In the genomic region with DNA sequence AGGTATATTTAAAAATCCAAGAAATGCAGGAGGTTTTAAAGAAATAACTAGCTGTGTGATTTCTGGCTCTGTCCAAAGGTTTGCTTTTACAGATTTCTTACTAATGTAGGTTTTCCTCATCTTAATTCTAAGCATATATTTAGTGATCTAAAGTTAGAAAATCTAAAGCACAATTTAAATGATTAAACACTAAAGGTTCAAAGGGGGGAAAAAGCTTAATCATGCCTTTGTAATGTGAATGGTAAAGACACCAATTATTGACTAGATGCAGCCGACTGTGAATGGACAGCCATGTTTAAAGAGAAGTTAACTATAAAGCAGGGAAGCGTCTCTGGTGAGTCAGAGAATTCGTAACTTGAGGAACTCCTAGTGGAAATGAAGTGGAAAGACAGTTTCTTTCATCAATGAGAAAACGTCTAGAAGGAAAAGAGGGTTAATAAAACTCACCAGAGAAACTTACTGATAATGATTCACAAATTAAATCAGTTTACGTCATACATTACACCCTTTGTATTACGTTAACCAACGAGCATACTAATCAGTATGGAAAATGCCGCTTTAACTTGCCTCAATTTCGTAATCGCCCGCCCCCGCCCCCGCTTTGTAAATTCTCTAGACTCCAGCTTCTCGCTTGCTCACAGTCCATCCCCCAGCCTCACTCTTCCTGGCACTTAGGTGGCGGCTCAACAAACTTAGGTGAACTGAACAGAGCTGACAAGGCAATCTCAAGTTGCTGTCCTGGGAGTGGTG, we compare ENCODE assay signal across 8 cellular contexts. TPM values are rescaled to one million over a fixed set of nuclear protein-coding genes. Genes with fewer than 3 reads are reported as not detected.
DNase-seq lines count a peak whose midpoint lies in the region; ATAC-seq and TF ChIP-seq lines count a peak whose summit lies in the region.

No MANE protein-coding gene starts in this region.

- DNase-seq in AG08396 (ENCODE audit: low spot score) (peak; percentile 47), GM20000 (ENCODE audit: low spot score) (peak; percentile 25), NCI-H524 (lab: John Stamatoyannopoulos, UW) (peak; percentile 55 to 71), epidermal melanocyte (ENCODE audit: insufficient read length, low spot score) (peak; percentile 53), middle frontal gyrus (ENCODE audit: extremely low spot score, low spot score) (peak; percentile 40)
- peak; percentile 14 for DNase-seq in activated CD4-positive, alpha-beta T cell treated with anti-CD3 and anti-CD28 coated beads, Interleukin-2, amount 10 ng/mL, durations not matched to agents 7 days and 5 days

- no peaks in the 10 kb centered on the region for H3K36me3 ChIP-seq in stomach smooth muscle (ENCODE audit: control insufficient read depth in 2 of 2, insufficient read depth in 2 of 2, low read length in 2 of 2)

- peak overlapping the region; percentile 99 for H3K27ac Mint-ChIP-seq in activated CD4-positive, alpha-beta T cell treated with anti-CD3 and anti-CD28 coated beads, Interleukin-2, amount 10 ng/mL, durations not matched to agents 7 days and 5 days

- peaks cover 30% of the 10 kb centered on the region for H3K4me1 Mint-ChIP-seq in activated CD4-positive, alpha-beta T cell treated with anti-CD3 and anti-CD28 coated beads, Interleukin-2, amount 10 ng/mL, durations not matched to agents 7 days and 5 days

- no peak for ATAC-seq in HG02623 (IDR thresholded peaks at IDR 0.05; ENCODE audit: unreplicated experiment)

- peak overlapping the region; percentile 83 to 92 for H3K9ac ChIP-seq in stomach smooth muscle (ENCODE audit: low read length in 2 of 2)

- H3K4me1 ChIP-seq in stomach smooth muscle (ENCODE audit: control insufficient read depth, insufficient read depth, low read length): peaks cover 3% of the 10 kb centered on the region

- peak overlapping the region; percentile 88 to 89 for H3K4me3 ChIP-seq in stomach smooth muscle (ENCODE audit: low read length in 2 of 2)

- no peaks in the 10 kb centered on the region for H3K9me3 ChIP-seq in stomach smooth muscle (ENCODE audit: control insufficient read depth in 2 of 2, low read length in 2 of 2)

- peak overlapping the region; percentile 95 for H3K4me3 Mint-ChIP-seq in activated CD4-positive, alpha-beta T cell treated with anti-CD3 and anti-CD28 coated beads, Interleukin-2, amount 10 ng/mL, durations not matched to agents 7 days and 5 days

- POLR2A ChIA-PET in activated CD4-positive, alpha-beta T cell treated with anti-CD3 and anti-CD28 coated beads, Interleukin-2, amount 10 ng/mL, durations not matched to agents 7 days and 5 days (lab: Charles Lee): interaction anchor here (0.6 to 2.1 kb wide), 2 partner anchors 576 to 1056 kb away, joined by 3 to 10 read pairs; a partner anchor contains a TSS

- no peak for TF ChIP-seq CTCF in GM20000 (IDR thresholded peaks at IDR 0.05; ENCODE audit: extremely low read depth, missing control alignments)

- CTCF ChIA-PET in activated CD4-positive, alpha-beta T cell treated with anti-CD3 and anti-CD28 coated beads, Interleukin-2, amount 10 ng/mL, durations not matched to agents 7 days and 5 days (lab: Charles Lee): interaction anchor here (0.6 to 1.3 kb wide), 9 partner anchors 10 to 700 kb away, joined by 3 to 5 read pairs (median 3); no protein-coding TSS in a partner anchor

- H3K36me3 Mint-ChIP-seq in activated CD4-positive, alpha-beta T cell treated with anti-CD3 and anti-CD28 coated beads, Interleukin-2, amount 10 ng/mL, durations not matched to agents 7 days and 5 days (ENCODE audit: low read depth): peaks cover 6% of the 10 kb centered on the region

- H3K9me3 Mint-ChIP-seq in activated CD4-positive, alpha-beta T cell treated with anti-CD3 and anti-CD28 coated beads, Interleukin-2, amount 10 ng/mL, durations not matched to agents 7 days and 5 days: no peaks in the 10 kb centered on the region

- H3K27ac ChIP-seq in stomach smooth muscle (ENCODE audit: low read length): peak overlapping the region; percentile 98

- H3K27me3 ChIP-seq in stomach smooth muscle (ENCODE audit: control insufficient read depth in 1 of 2, insufficient read depth in 2 of 2, low read length in 2 of 2): no peaks in the 10 kb centered on the region

- peaks cover 7% of the 10 kb centered on the region for H3K27me3 Mint-ChIP-seq in activated CD4-positive, alpha-beta T cell treated with anti-CD3 and anti-CD28 coated beads, Interleukin-2, amount 10 ng/mL, durations not matched to agents 7 days and 5 days

RNA-seq across cellular contexts. Expression of a gene that starts 1.1 kb away (rescaled TPM):
- total RNA-seq in activated CD4-positive, alpha-beta T cell treated with anti-CD3 and anti-CD28 coated beads, Interleukin-2, amount 10 ng/mL, durations not matched to agents 7 days and 5 days: 10 to 100 TPM; 34.4 to 34.8 TPM
